8 cellular contexts compared by ENCODE assay signal in the genomic region with DNA sequence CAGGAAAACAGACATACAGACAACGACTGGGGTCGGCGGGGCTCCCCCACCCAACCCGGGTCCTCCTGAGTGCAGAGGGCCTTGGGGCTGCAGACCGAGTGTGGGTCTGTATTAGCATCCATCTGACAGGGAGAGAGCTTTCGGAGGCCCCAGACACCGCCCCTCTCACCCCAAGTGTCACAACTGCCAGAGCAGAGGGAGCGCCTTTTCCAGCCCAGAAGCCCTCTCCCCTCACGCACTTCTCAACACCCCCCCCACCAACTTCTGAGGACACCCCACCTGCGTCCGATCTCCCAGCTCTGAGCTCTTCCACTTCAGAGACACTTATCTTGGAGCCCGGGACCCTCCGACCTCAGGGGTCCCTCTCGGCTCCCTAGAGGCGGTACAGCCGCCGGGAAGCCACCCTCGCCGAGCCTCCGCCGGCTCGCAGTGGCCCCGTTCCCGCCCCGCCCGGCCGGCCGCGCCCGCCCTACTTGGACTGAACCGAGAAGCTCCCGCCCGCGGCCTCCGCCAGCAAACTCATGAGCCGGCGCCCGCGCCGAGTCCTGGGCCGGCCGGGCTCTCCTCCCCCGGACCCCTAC. TPM values are rescaled to one million over a fixed set of nuclear protein-coding genes. Genes with fewer than 3 reads are reported as not detected.
DNase-seq lines count a peak whose midpoint lies in the region; ATAC-seq and TF ChIP-seq lines count a peak whose summit lies in the region.

No MANE protein-coding gene starts in this region.

- peaks cover 0 to 4% (median 0%) of the 10 kb centered on the region in 7 donors for H3K9me3 Mint-ChIP-seq in CD4-positive, CD25-positive, alpha-beta regulatory T cell
- peaks cover 7% of the 10 kb centered on the region for H3K9me3 Mint-ChIP-seq in nephron progenitor cell

- peaks cover 17% of the 10 kb centered on the region for H3K36me3 Mint-ChIP-seq in CD4-positive, CD25-positive, alpha-beta regulatory T cell
- H3K36me3 Mint-ChIP-seq in nephron progenitor cell (ENCODE audit: low read depth) = peaks cover 4% of the 10 kb centered on the region

- H3K4me1 ChIP-seq in CD4-positive, CD25-positive, alpha-beta regulatory T cell (ENCODE audit: control insufficient read depth, insufficient read depth, low read length, poor library complexity, severe bottlenecking) = peaks cover 52% of the 10 kb centered on the region

- no peaks in the 10 kb centered on the region for H3K27me3 ChIP-seq in CD4-positive, CD25-positive, alpha-beta regulatory T cell (ENCODE audit: control insufficient read depth, insufficient read depth, low read length)

- H3K9me3 ChIP-seq in CD4-positive, CD25-positive, alpha-beta regulatory T cell (ENCODE audit: control insufficient read depth in 2 of 2, low read length in 2 of 2) = no peaks in the 10 kb centered on the region

- peaks cover 13% of the 10 kb centered on the region for H3K27me3 Mint-ChIP-seq in CD4-positive, CD25-positive, alpha-beta regulatory T cell
- no peaks in the 10 kb centered on the region for H3K27me3 Mint-ChIP-seq in nephron progenitor cell (ENCODE audit: low read depth, poor library complexity)

- H3K27ac ChIP-seq in CD4-positive, CD25-positive, alpha-beta regulatory T cell (ENCODE audit: insufficient read depth, low read length, poor library complexity, severe bottlenecking) = peak overlapping the region; percentile 100

- H3K36me3 ChIP-seq in CD4-positive, CD25-positive, alpha-beta regulatory T cell (ENCODE audit: control insufficient read depth, insufficient read depth, low read length) = peaks cover 4% of the 10 kb centered on the region

- no peak for TF ChIP-seq CTCF in epithelial cell of esophagus (IDR thresholded peaks at IDR 0.05; ENCODE audit: insufficient read depth, low read depth, low read length, missing control alignments)
- no peak for TF ChIP-seq CTCF in nephron progenitor cell (IDR thresholded peaks at IDR 0.05)

- H3K27ac Mint-ChIP-seq in CD4-positive, CD25-positive, alpha-beta regulatory T cell = peak overlapping the region; percentile 97 to 100 (median 99)
- peak overlapping the region; percentile 25 for H3K27ac Mint-ChIP-seq in nephron progenitor cell

- peak overlapping the region; percentile 93 to 97 (median 96) for H3K4me3 Mint-ChIP-seq in CD4-positive, CD25-positive, alpha-beta regulatory T cell
- peak overlapping the region; percentile 83 for H3K4me3 Mint-ChIP-seq in nephron progenitor cell

- peaks cover 18 to 62% (median 30%) of the 10 kb centered on the region in 4 donors for H3K4me1 Mint-ChIP-seq in CD4-positive, CD25-positive, alpha-beta regulatory T cell
- H3K4me1 Mint-ChIP-seq in nephron progenitor cell = peaks cover 46% of the 10 kb centered on the region

- ATAC-seq in CD4-positive, CD25-positive, alpha-beta regulatory T cell (ENCODE audit: low read depth in 2 of 2) = no peak
- peak; percentile 0 for ATAC-seq in HG02870 (IDR thresholded peaks at IDR 0.05; ENCODE audit: unreplicated experiment)

- peak; percentile 26 to 50 (median 45) for DNase-seq in CD4-positive, CD25-positive, alpha-beta regulatory T cell
- DNase-seq in activated CD4-positive, alpha-beta T cell treated with anti-CD3 and anti-CD28 coated beads, Interleukin-2, amount 50 U/mL, for 1 hour = peak; percentile 45
- DNase-seq in epithelial cell of esophagus (ENCODE audit: low read depth) (no peak), nephron progenitor cell (peak; percentile 80), kidney glomerular epithelial cell (lab: John Stamatoyannopoulos, UW) (no peak), NCI-H446 treated with DMSO at 0.1 percent for 48 hours (lab: John Stamatoyannopoulos, UW) (no peak), NCI-H2107 (lab: John Stamatoyannopoulos, UW) (no peak)

- H3K4me3 ChIP-seq in CD4-positive, CD25-positive, alpha-beta regulatory T cell (ENCODE audit: low read depth, low read length) = peak overlapping the region; percentile 98
- H3K4me3 ChIP-seq in epithelial cell of esophagus (ENCODE audit: low read length) = peak overlapping the region; percentile 76

RNA-seq across cellular contexts. Expression of a gene that starts 0.4 kb away (rescaled TPM):
- 173 TPM for total RNA-seq in CD4-positive, CD25-positive, alpha-beta regulatory T cell
- polyA plus RNA-seq in CD4-positive, CD25-positive, alpha-beta regulatory T cell = 100 to 1,000 TPM; 222 to 276 (median 240) TPM

RNA-seq across cellular contexts. Expression of a gene that starts 15.1 kb away (rescaled TPM):
- 134 TPM for total RNA-seq in CD4-positive, CD25-positive, alpha-beta regulatory T cell
- polyA plus RNA-seq in CD4-positive, CD25-positive, alpha-beta regulatory T cell = 10 to 100 TPM; 25.7 to 30.6 (median 29.7) TPM

RNA-seq across cellular contexts. Expression of a gene that starts 32.0 kb away (rescaled TPM):
- 11.6 TPM for total RNA-seq in CD4-positive, CD25-positive, alpha-beta regulatory T cell
- 10 to 100 TPM; 11.4 to 16.7 (median 14.0) TPM for polyA plus RNA-seq in CD4-positive, CD25-positive, alpha-beta regulatory T cell

RNA-seq across cellular contexts. Expression of a gene that starts 43.0 kb away (rescaled TPM):
- total RNA-seq in CD4-positive, CD25-positive, alpha-beta regulatory T cell = 131 TPM
- polyA plus RNA-seq in CD4-positive, CD25-positive, alpha-beta regulatory T cell = 10 to 100 TPM; 28.0 to 48.7 (median 44.6) TPM

Comparison
In these comparisons a context has a peak if more than half of its experiments do, and no peak if none do; other contexts are left out.
1. DNase-seq: peak in CD4-positive, CD25-positive, alpha-beta regulatory T cell (3 of 3), activated CD4-positive, alpha-beta T cell treated with anti-CD3 and anti-CD28 coated beads, Interleukin-2, amount 50 U/mL, for 1 hour (single experiment) and nephron progenitor cell (single experiment); none in epithelial cell of esophagus (single experiment), kidney glomerular epithelial cell (single experiment), NCI-H446 treated with DMSO at 0.1 percent for 48 hours (single experiment) and NCI-H2107 (single experiment).